Comparison of ENCODE assay signal across 15 cellular contexts in genomic region chr22:46501701-46502100, GRCh38. TPM values are rescaled to one million over a fixed set of nuclear protein-coding genes. Genes with fewer than 3 reads are reported as not detected.
DNase-seq lines count a peak whose midpoint lies in the region; ATAC-seq, FAIRE-seq and TF ChIP-seq lines count a peak whose summit lies in the region.
"Had no signal": no experiment of that assay in that cellular context is flagged by ENCODE, and none has a peak within 500 bp of the region (broad histone marks: within the 10 kb centered on the region; RNA-seq: fewer than 3 reads in every experiment).

No MANE protein-coding gene starts in this region.

- no peaks in the 10 kb centered on the region for H3K79me1 ChIP-seq in mesendoderm (ENCODE audit: low read length)

- no peak for FAIRE-seq in kidney (lab: Jason Lieb, UNC)
- FAIRE-seq: GM12891 had no signal

- H3K27ac ChIP-seq in mesendoderm (ENCODE audit: low read depth, low read length) (no peak overlapping the region), kidney (ENCODE audit: low read depth in 2 of 2, low read length in 2 of 2) (peak overlapping the region in 1 of 2 donors; percentile 47)
- H3K27ac ChIP-seq: esophagus muscularis mucosa had no signal

- H3K9me3 Mint-ChIP-seq in activated CD4-positive, alpha-beta T cell treated with anti-CD3 and anti-CD28 coated beads, Interleukin-2, amount 10 ng/mL, durations not matched to agents 24 days and 14 days, result no peaks in the 10 kb centered on the region
- H3K9me3 Mint-ChIP-seq: activated naive CD8-positive, alpha-beta T cell treated with anti-CD3 and anti-CD28 coated beads, Interleukin-2, amount 10 ng/mL, durations not matched to agents 7 days and 5 days had no signal

- peaks cover 28% of the 10 kb centered on the region for H3K27me3 Mint-ChIP-seq in activated CD4-positive, alpha-beta T cell treated with anti-CD3 and anti-CD28 coated beads, Interleukin-2, amount 10 ng/mL, durations not matched to agents 24 days and 14 days

- H2BK15ac ChIP-seq in mesendoderm (replicated peaks; ENCODE audit: low read depth), result no peak overlapping the region

- H3K4me2 ChIP-seq in mesendoderm (ENCODE audit: low read length), result no peak overlapping the region

- no CpG with 5 or more reads among the region's 3 CpGs for WGBS in mesendoderm (ENCODE audit: extremely low coverage, insufficient coverage, low lambda C conversion rate)

- no peak overlapping the region for H3K23ac ChIP-seq in mesendoderm (ENCODE audit: low read length)

- H3K4me3 Mint-ChIP-seq in activated CD4-positive, alpha-beta T cell treated with anti-CD3 and anti-CD28 coated beads, Interleukin-2, amount 10 ng/mL, durations not matched to agents 24 days and 14 days, result no peak overlapping the region
- H3K4me3 Mint-ChIP-seq: activated naive CD8-positive, alpha-beta T cell treated with anti-CD3 and anti-CD28 coated beads, Interleukin-2, amount 10 ng/mL, durations not matched to agents 7 days and 5 days; CD4-positive, CD25-positive, alpha-beta regulatory T cell had no signal

- H3K27ac Mint-ChIP-seq in activated CD4-positive, alpha-beta T cell treated with anti-CD3 and anti-CD28 coated beads, Interleukin-2, amount 10 ng/mL, durations not matched to agents 24 days and 14 days, result no peak overlapping the region
- H3K27ac Mint-ChIP-seq: activated naive CD8-positive, alpha-beta T cell treated with anti-CD3 and anti-CD28 coated beads, Interleukin-2, amount 10 ng/mL, durations not matched to agents 7 days and 5 days; CD4-positive, CD25-positive, alpha-beta regulatory T cell had no signal

- H3K4me1 ChIP-seq in mesendoderm (ENCODE audit: control insufficient read depth, low read depth, low read length), result peaks cover 4% of the 10 kb centered on the region
- peaks cover 0 to 5% of the 10 kb centered on the region in 2 donors for H3K4me1 ChIP-seq in kidney (ENCODE audit: control insufficient read depth in 1 of 2, insufficient read depth in 1 of 2, low read depth in 1 of 2, low read length in 2 of 2)
- H3K4me1 ChIP-seq: esophagus muscularis mucosa had no signal

- no peak overlapping the region for H2BK120ac ChIP-seq in mesendoderm (ENCODE audit: low read depth, low read length)

- DNase-seq in AG08396 (ENCODE audit: low spot score) (peak; percentile 63), LHCN-M2 (ENCODE audit: low read depth) (peak; percentile 82), cardiac fibroblast (ENCODE audit: low read depth in 2 of 2) (peak; percentile 77 to 81), mesendoderm (no peak), kidney (no peak)
- DNase-seq in activated CD4-positive, alpha-beta T cell treated with anti-CD3 and anti-CD28 coated beads, Interleukin-2, amount 10 ng/mL, durations not matched to agents 24 days and 14 days, result no peak
- DNase-seq: activated CD4-positive, alpha-beta T cell treated with anti-CD3 and anti-CD28 coated beads, Interleukin-2, amount 50 U/mL, for 48 hours; activated naive CD8-positive, alpha-beta T cell treated with anti-CD3 and anti-CD28 coated beads, Interleukin-2, amount 10 ng/mL, durations not matched to agents 7 days and 5 days; CD4-positive, CD25-positive, alpha-beta regulatory T cell; NCI-H2171 treated with DMSO at 0.1 percent for 48 hours; retina had no signal

- H3K36me3 ChIP-seq in mesendoderm (ENCODE audit: control insufficient read depth, insufficient read depth, low read length) (no peaks in the 10 kb centered on the region), kidney (ENCODE audit: control insufficient read depth in 1 of 2, insufficient read depth in 2 of 2, low read length in 2 of 2) (no peaks in the 10 kb centered on the region)
- H3K36me3 ChIP-seq: esophagus muscularis mucosa had no signal

- H3K56ac ChIP-seq in mesendoderm (ENCODE audit: low read length), result peak overlapping the region; percentile 31

- ATAC-seq in HG03342 (IDR thresholded peaks at IDR 0.05; ENCODE audit: unreplicated experiment) (no peak), GM19397 (IDR thresholded peaks at IDR 0.05; ENCODE audit: unreplicated experiment) (no peak)

- H3K4me3 ChIP-seq in cardiac fibroblast (replicated peaks in 1 of 2; ENCODE audit: low read depth in 2 of 2, low read length in 2 of 2), result no peak overlapping the region
- H3K4me3 ChIP-seq in mesendoderm (ENCODE audit: low read length), result no peak overlapping the region
- H3K4me3 ChIP-seq in kidney (ENCODE audit: low read length in 2 of 2), result no peak overlapping the region
- H3K4me3 ChIP-seq: esophagus muscularis mucosa had no signal

- H3K4me1 Mint-ChIP-seq in activated CD4-positive, alpha-beta T cell treated with anti-CD3 and anti-CD28 coated beads, Interleukin-2, amount 10 ng/mL, durations not matched to agents 24 days and 14 days, result peaks cover 4% of the 10 kb centered on the region

- no peak overlapping the region for H3K4ac ChIP-seq in mesendoderm (ENCODE audit: low read depth, low read length)

- no peak overlapping the region for H4K5ac ChIP-seq in mesendoderm (ENCODE audit: low read length)

- no peaks in the 10 kb centered on the region for H3K79me2 ChIP-seq in mesendoderm (ENCODE audit: control insufficient read depth, insufficient read depth, low read length)

- no peaks in the 10 kb centered on the region for H3K9me3 ChIP-seq in kidney (ENCODE audit: control insufficient read depth in 1 of 2, low read length in 2 of 2)
- H3K9me3 ChIP-seq: esophagus muscularis mucosa had no signal

- no peak overlapping the region for H2AK5ac ChIP-seq in mesendoderm (ENCODE audit: low read length)

- intact Hi-C loops in kidney (cut with DNase I), result no loop called here
- intact Hi-C loops in activated CD4-positive, alpha-beta T cell treated with anti-CD3 and anti-CD28 coated beads, Interleukin-2, amount 10 ng/mL, durations not matched to agents 24 days and 14 days (cut with micrococcal nuclease), result no loop called here

- no peak overlapping the region for H4K8ac ChIP-seq in mesendoderm (ENCODE audit: low read depth, low read length)

- H2BK5ac ChIP-seq in mesendoderm (ENCODE audit: low read length), result no peak overlapping the region

- H3K27me3 ChIP-seq in mesendoderm (ENCODE audit: insufficient read depth, low read length, poor library complexity), result no peaks in the 10 kb centered on the region

- TF ChIP-seq CTCF in cardiac fibroblast (IDR thresholded peaks at IDR 0.05; ENCODE audit: low read depth, low read length), result no peak
- TF ChIP-seq CTCF in kidney (IDR thresholded peaks at IDR 0.05; ENCODE audit: borderline replicate concordance, extremely low read depth, insufficient read depth), result no peak

- H3K36me3 Mint-ChIP-seq in activated CD4-positive, alpha-beta T cell treated with anti-CD3 and anti-CD28 coated beads, Interleukin-2, amount 10 ng/mL, durations not matched to agents 24 days and 14 days (ENCODE audit: low read depth), result no peaks in the 10 kb centered on the region
- H3K36me3 Mint-ChIP-seq: activated naive CD8-positive, alpha-beta T cell treated with anti-CD3 and anti-CD28 coated beads, Interleukin-2, amount 10 ng/mL, durations not matched to agents 7 days and 5 days; CD4-positive, CD25-positive, alpha-beta regulatory T cell had no signal

- no peak overlapping the region for H3K18ac ChIP-seq in mesendoderm (ENCODE audit: low read length)

- no peak overlapping the region for H3K9ac ChIP-seq in mesendoderm (ENCODE audit: low read length)
- no peak overlapping the region for H3K9ac ChIP-seq in kidney (ENCODE audit: low read length in 2 of 2)

RNA-seq across cellular contexts. Expression of gene CELSR1, which starts 35.7 kb away (rescaled TPM):
- total RNA-seq in LHCN-M2 (2014; rRNA removed) (under 0.01 and 0.06 TPM in 2 replicates), kidney (49.9 TPM)
- polyA plus RNA-seq in LHCN-M2 (2012), result 0.02 TPM
- 4.0 TPM for polyA plus RNA-seq in mesendoderm (2013, experiment 1 of 2)
- 4.0 TPM for polyA plus RNA-seq in mesendoderm (2013, experiment 2 of 2)
- 15.7 TPM for polyA plus RNA-seq in kidney (ENCODE audit: insufficient read depth, low read depth, low replicate concordance)
- 0.36 and 0.37 TPM in 2 replicates for total RNA-seq in activated CD4-positive, alpha-beta T cell treated with anti-CD3 and anti-CD28 coated beads, Interleukin-2, amount 10 ng/mL, durations not matched to agents 24 days and 14 days

Comparison
In these comparisons a context has a peak if more than half of its experiments do, and no peak if none do; other contexts are left out.
1. DNase-seq: peak in AG08396 (single experiment), LHCN-M2 (single experiment) and cardiac fibroblast (2 of 2); none in mesendoderm (single experiment), kidney (single experiment) and activated CD4-positive, alpha-beta T cell treated with anti-CD3 and anti-CD28 coated beads, Interleukin-2, amount 10 ng/mL, durations not matched to agents 24 days and 14 days (single experiment).
2. RNA of gene CELSR1, which starts 35.7 kb away (total RNA-seq): 49.9 TPM in kidney (single experiment); 0.36 to 0.37 TPM in activated CD4-positive, alpha-beta T cell treated with anti-CD3 and anti-CD28 coated beads, Interleukin-2, amount 10 ng/mL, durations not matched to agents 24 days and 14 days and under 0.01 to 0.06 TPM in LHCN-M2; every median in the first group is over 10 times any median in the second.